ENCODE assay signal across 12 cellular contexts in genomic region chr1:82565546-82565945, GRCh38.
DNase-seq lines count a peak whose midpoint lies in the region; ATAC-seq, FAIRE-seq and TF ChIP-seq lines count a peak whose summit lies in the region.
"Had no signal": no experiment of that assay in that cellular context is flagged by ENCODE, and none has a peak within 500 bp of the region (broad histone marks: within the 10 kb centered on the region; RNA-seq: fewer than 3 reads in every experiment).

No MANE protein-coding gene starts in this region.

- dilution Hi-C loops in keratinocyte (cut with MboI; ENCODE audit: extremely low pct_ligation_motif_present, low sequenced_read_pairs) = no loop called here

- H3K9me3 ChIP-seq in keratinocyte (ENCODE audit: control insufficient read depth, low read depth, low read length) = no peaks in the 10 kb centered on the region

- peak overlapping the region; percentile 79 for H2AFZ ChIP-seq in keratinocyte (ENCODE audit: control insufficient read depth, low read length)

- no peaks in the 10 kb centered on the region for H3K79me2 ChIP-seq in keratinocyte (ENCODE audit: control insufficient read depth, insufficient read depth, low read length)

- H3K36me3 ChIP-seq in keratinocyte (ENCODE audit: control insufficient read depth in 2 of 2, extremely low read depth in 1 of 2, insufficient read depth in 2 of 2, low read length in 2 of 2) = no peaks in the 10 kb centered on the region

- no peak for ATAC-seq in HG02852 (IDR thresholded peaks at IDR 0.05; ENCODE audit: unreplicated experiment)

- H3K4me3 ChIP-seq in keratinocyte (ENCODE audit: control insufficient read depth in 2 of 3, extremely low read depth in 1 of 3, insufficient read depth in 2 of 3, low read depth in 1 of 3, low read length in 3 of 3) = peak overlapping the region in 2 of 3 experiments; percentile 49 to 57

- H3K4me1 ChIP-seq in keratinocyte (ENCODE audit: control insufficient read depth, extremely low read depth, insufficient read depth, low read length) = peaks cover 16% of the 10 kb centered on the region

- peaks cover 2% of the 10 kb centered on the region for H3K9me1 ChIP-seq in keratinocyte (ENCODE audit: control insufficient read depth, extremely low read depth, insufficient read depth, low read length)

- TF ChIP-seq CTCF in keratinocyte (optimal IDR thresholded peaks at IDR 0.05 in 1 of 3, IDR thresholded peaks at IDR 0.05 in 1 of 3, conservative IDR thresholded peaks at IDR 0.05 in 1 of 3; ENCODE audit: extremely low read depth in 1 of 3, insufficient read depth in 2 of 3, low read length in 3 of 3) = no peak

- peak overlapping the region; percentile 71 for H3K27ac ChIP-seq in keratinocyte (ENCODE audit: control insufficient read depth, insufficient read depth, low read length)

- no peak overlapping the region for H3K9ac ChIP-seq in keratinocyte (ENCODE audit: control insufficient read depth, extremely low read depth, insufficient read depth, low read length)

- peak overlapping the region; percentile 81 for H3K4me2 ChIP-seq in keratinocyte (ENCODE audit: control insufficient read depth, extremely low read depth, insufficient read depth, low read depth, low read length)

- DNase-seq in NCI-H2196 (lab: John Stamatoyannopoulos, UW; ENCODE audit: unreplicated experiment) (peak; percentile 15), NCI-H2196 treated with DMSO at 0.1 percent for 48 hours (lab: John Stamatoyannopoulos, UW; ENCODE audit: unreplicated experiment) (no peak), astrocyte of the hippocampus (ENCODE audit: low read depth, low spot score) (peak; percentile 95), keratinocyte (ENCODE audit: low read depth, low spot score) (peak; percentile 52), NAMALWA (ENCODE audit: low spot score) (no peak)
- no peak for DNase-seq in central memory CD4-positive, alpha-beta T cell
- no peak for DNase-seq in activated CD4-positive, alpha-beta T cell treated with anti-CD3 and anti-CD28 coated beads, Interleukin-2, amount 50 U/mL, for 48 hours
- DNase-seq: effector CD8-positive, alpha-beta T cell; NCI-H2171 treated with DMSO at 0.1 percent for 48 hours; T-helper 2 cell had no signal

- no peaks in the 10 kb centered on the region for H4K20me1 ChIP-seq in keratinocyte (ENCODE audit: control insufficient read depth, extremely low read depth, insufficient read depth, low read length)

- no peak for FAIRE-seq in keratinocyte (lab: Jason Lieb, UNC)
- FAIRE-seq: A204.1 had no signal

- H3K27me3 ChIP-seq in keratinocyte (ENCODE audit: control insufficient read depth, extremely low read depth, insufficient read depth, low read length) = no peaks in the 10 kb centered on the region

Comparison
In these comparisons a context has a peak if more than half of its experiments do, and no peak if none do; other contexts are left out.
1. DNase-seq: peak in NCI-H2196 (single experiment), astrocyte of the hippocampus (single experiment) and keratinocyte (single experiment); none in NCI-H2196 treated with DMSO at 0.1 percent for 48 hours (single experiment), NAMALWA (single experiment), central memory CD4-positive, alpha-beta T cell (single experiment) and activated CD4-positive, alpha-beta T cell treated with anti-CD3 and anti-CD28 coated beads, Interleukin-2, amount 50 U/mL, for 48 hours (0 of 2).